ENCODE assay signal across 8 cellular contexts in genomic region chr1:10755977-10756521, GRCh38. TPM values are rescaled to one million over a fixed set of nuclear protein-coding genes. Genes with fewer than 3 reads are reported as not detected.
DNase-seq lines count a peak whose midpoint lies in the region; ATAC-seq and TF ChIP-seq lines count a peak whose summit lies in the region.

No MANE protein-coding gene starts in this region.

- H3K4me1 ChIP-seq in spleen: peaks cover 7 to 28% (median 17%) of the 10 kb centered on the region in 6 donors

- no peak for TF ChIP-seq POLR2A in spleen (IDR thresholded peaks at IDR 0.05)

- no peak for ATAC-seq in GM19452 (IDR thresholded peaks at IDR 0.05; ENCODE audit: unreplicated experiment)

- intact Hi-C loops in spleen (cut with DNase I; ENCODE audit: low total_unique reads): no loop called here

- no peaks in the 10 kb centered on the region for H3K9me3 ChIP-seq in spleen

- peak in 1 of 11 experiments; percentile 0 for TF ChIP-seq CTCF in spleen (IDR thresholded peaks at IDR 0.05 in 8 of 11, conservative IDR thresholded peaks at IDR 0.05 in 3 of 11)

- no peaks in the 10 kb centered on the region for H3K36me3 ChIP-seq in spleen

- WGBS in spleen, 5 donors: 8 to 26% (median 25%) methylated on average over 17 to 23 of the region's 23 CpGs

- H3K27ac ChIP-seq in spleen: peak overlapping the region in 6 of 8 donors; percentile 19 to 72 (median 60)

- DNase-seq in ELF-1 (ENCODE audit: low read depth, low spot score) (peak; percentile 30), NCI-H748 (lab: John Stamatoyannopoulos, UW; ENCODE audit: unreplicated experiment) (peak; percentile 78), foreskin melanocyte (peak; percentile 10), spleen (peak; percentile 90), superior temporal gyrus (ENCODE audit: extremely low spot score) (no peak), HuH-7 (ENCODE audit: low spot score) (no peak)
- DNase-seq in activated CD8-positive, alpha-beta memory T cell treated with anti-CD3 and anti-CD28 coated beads, Interleukin-2, amount 50 U/mL, for 24 hours (ENCODE audit: extremely low read depth): peak; percentile 4

- peaks cover 0 to 13% (median 0%) of the 10 kb centered on the region in 7 donors for H3K27me3 ChIP-seq in spleen (replicated peaks in 1 of 7)

- peak overlapping the region in 1 of 8 donors; percentile 11 for H3K4me3 ChIP-seq in spleen

RNA-seq across cellular contexts. Expression of gene CASZ1, which starts 40.4 kb away (rescaled TPM):
- 10 to 100 TPM in 5 of 7 donors, 1 to 10 TPM in 2; 5.8 to 14.5 (median 11.7) TPM for total RNA-seq in spleen
- 1 to 10 TPM in 2 of 3 donors, under 1 TPM in 1; 0.73 to 3.9 (median 1.5) TPM for polyA plus RNA-seq in spleen

Comparison
In these comparisons a context has a peak if more than half of its experiments do, and no peak if none do; other contexts are left out.
1. DNase-seq: peak in ELF-1 (single experiment), NCI-H748 (single experiment), activated CD8-positive, alpha-beta memory T cell treated with anti-CD3 and anti-CD28 coated beads, Interleukin-2, amount 50 U/mL, for 24 hours (single experiment), foreskin melanocyte (single experiment) and spleen (single experiment); none in superior temporal gyrus (single experiment) and HuH-7 (single experiment).